In the genomic region with DNA sequence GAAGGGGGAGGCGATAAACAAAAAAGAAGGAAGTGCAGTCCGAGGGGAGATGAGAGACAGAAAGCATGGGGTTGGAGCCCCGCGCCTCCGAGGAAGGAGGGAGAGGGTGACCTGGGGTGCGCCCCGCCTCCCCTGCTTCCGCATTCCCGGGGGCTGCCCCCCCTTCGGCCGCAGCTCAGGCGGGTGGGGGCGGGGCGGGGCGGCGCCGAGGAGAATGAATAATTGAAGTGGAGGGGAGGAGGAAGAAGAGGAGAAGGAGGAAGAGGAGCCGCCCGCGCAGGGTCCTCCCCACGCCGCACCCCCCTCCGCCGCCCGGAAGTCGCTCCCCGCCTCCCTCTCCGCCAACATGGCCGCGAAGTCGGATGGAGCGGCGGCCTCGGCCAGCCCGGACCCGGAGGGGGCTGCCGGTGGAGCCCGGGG, we compare ENCODE assay signal across 8 cellular contexts. TPM values are rescaled to one million over a fixed set of nuclear protein-coding genes. Genes with fewer than 3 reads are reported as not detected.
DNase-seq lines count a peak whose midpoint lies in the region; ATAC-seq lines count a peak whose summit lies in the region.

Gene XKR7 (plus strand): TSS at position 322 of the 420 bp plus-strand sequence. CDS start 25 bp downstream, at position 347.

- H3K4me1 Mint-ChIP-seq in naive B cell: peaks cover 14 to 22% (median 18%) of the 10 kb centered on the region in 3 donors

- peak within 1 kb of the TSS; percentile 87 to 95 (median 91) for H3K4me3 Mint-ChIP-seq in naive B cell

- ATAC-seq in naive B cell (ENCODE audit: low read depth in 2 of 2): peak; percentile 44 to 58
- no peak for ATAC-seq in HG02763 (IDR thresholded peaks at IDR 0.05; ENCODE audit: unreplicated experiment)
- no peak for ATAC-seq in HG03025 (IDR thresholded peaks at IDR 0.05; ENCODE audit: low FRiP score, unreplicated experiment)
- ATAC-seq in HG03039 (IDR thresholded peaks at IDR 0.05; ENCODE audit: unreplicated experiment): no peak

- H3K27me3 Mint-ChIP-seq in naive B cell: peaks cover 44 to 61% (median 48%) of the 10 kb centered on the region in 3 donors

- peak; percentile 57 for DNase-seq in DMS79 (lab: John Stamatoyannopoulos, UW)
- peak; percentile 69 for DNase-seq in NCI-H1105 (lab: John Stamatoyannopoulos, UW)
- DNase-seq in activated CD8-positive, alpha-beta memory T cell treated with anti-CD3 and anti-CD28 coated beads, Interleukin-2, amount 50 U/mL, for 4 hours: peak; percentile 24
- DNase-seq in naive B cell: no peak
- DNase-seq in Ammon's horn (ENCODE audit: low spot score): no peak

- H3K36me3 Mint-ChIP-seq in naive B cell: no peaks in the 10 kb centered on the region

- peak within 1 kb of the TSS in 3 of 6 donors; percentile 11 to 82 (median 78) for H3K27ac Mint-ChIP-seq in naive B cell

- peaks cover 0 to 5% (median 0%) of the 10 kb centered on the region in 7 donors for H3K9me3 Mint-ChIP-seq in naive B cell

RNA-seq across cellular contexts. Expression of gene XKR7, which starts in this region (rescaled TPM):
- under 1 TPM in 1 of 6 donors, not detected in 5; 0.03 TPM for polyA plus RNA-seq in naive B cell (ENCODE audit: low read depth in 6 of 6)

Comparison
In these comparisons a context has a peak if more than half of its experiments do, and no peak if none do; other contexts are left out.
1. Peak in ATAC-seq in naive B cell; RNA of the gene not detected or under 1 TPM.
2. DNase-seq: peak in DMS79 (single experiment), NCI-H1105 (single experiment) and activated CD8-positive, alpha-beta memory T cell treated with anti-CD3 and anti-CD28 coated beads, Interleukin-2, amount 50 U/mL, for 4 hours (single experiment); none in naive B cell (single experiment) and Ammon's horn (single experiment).